ENCODE assay signal across 19 cellular contexts in the genomic region with DNA sequence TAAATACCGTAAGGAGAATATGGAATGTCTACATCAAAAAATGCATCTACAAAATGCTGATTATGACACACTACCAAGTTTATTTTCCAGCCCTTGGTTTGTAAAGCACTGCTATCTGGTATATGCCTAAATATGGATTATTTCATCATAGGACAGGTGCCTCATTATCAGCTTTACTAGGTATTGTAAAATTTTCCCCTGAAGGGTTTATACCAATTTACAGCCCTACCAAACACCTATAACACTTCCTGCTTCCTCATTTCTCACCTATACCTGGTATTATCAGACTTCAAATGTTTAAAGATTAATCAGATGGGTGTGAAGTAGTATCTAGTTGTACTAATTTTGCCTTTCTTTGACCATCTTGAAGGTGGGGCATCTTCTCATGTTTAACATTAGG. TPM values are rescaled to one million over a fixed set of nuclear protein-coding genes. Genes with fewer than 3 reads are reported as not detected.
DNase-seq lines count a peak whose midpoint lies in the region; ATAC-seq, FAIRE-seq and TF ChIP-seq lines count a peak whose summit lies in the region.
"Had no signal": no experiment of that assay in that cellular context is flagged by ENCODE, and none has a peak within 500 bp of the region (broad histone marks: within the 10 kb centered on the region; RNA-seq: fewer than 3 reads in every experiment).

No MANE protein-coding gene starts in this region.

- intact Hi-C loops in activated B cell treated with CpG ODN at 0.5 μM for 24 hours (cut with micrococcal nuclease), result loop anchor here (10.0 kb wide), 1 partner anchor 122 kb away; the partner anchor contains the start of gene RNF103

- no peaks in the 10 kb centered on the region for H3K9me1 ChIP-seq in keratinocyte (ENCODE audit: control insufficient read depth, extremely low read depth, insufficient read depth, low read length)

- POLR2A ChIA-PET in activated B cell treated with CpG ODN at 0.5 μM for 24 hours (lab: Charles Lee), result no interaction called here

- DNase-seq in GM23338 (ENCODE audit: low spot score) (no peak), activated B cell treated with CpG ODN at 0.5 μM for 24 hours (no peak), keratinocyte (ENCODE audit: low read depth, low spot score) (no peak), smooth muscle cell (lab: John Stamatoyannopoulos, UW; ENCODE audit: unreplicated experiment) (no peak), AG08395 (ENCODE audit: low spot score) (no peak)
- no peak for DNase-seq in stimulated activated CD4-positive, alpha-beta T cell treated with anti-CD3 and anti-CD28 coated beads, Interleukin-1b, Interleukin-23, amount 100 ng/mL, for 48 hours
- DNase-seq: activated CD8-positive, alpha-beta memory T cell treated with anti-CD3 and anti-CD28 coated beads for 24 hours; aorta; GDM1; hypothalamus; kidney glomerular epithelial cell; NCI-H1092 treated with DMSO at 0.1 percent for 48 hours; right lobe of liver; T-helper 2 cell had no signal

- H3K9ac ChIP-seq in keratinocyte (ENCODE audit: control insufficient read depth, extremely low read depth, insufficient read depth, low read length) (no peak overlapping the region), smooth muscle cell (ENCODE audit: low read depth) (no peak overlapping the region)
- H3K9ac ChIP-seq: BLaER1 had no signal

- ATAC-seq in GM23338 (no peak), activated B cell treated with CpG ODN at 0.5 μM for 24 hours (ENCODE audit: low read depth) (no peak), HG03139 (IDR thresholded peaks at IDR 0.05; ENCODE audit: unreplicated experiment) (no peak)
- ATAC-seq: activated T-helper 17 cell treated with anti-CD3 and anti-CD28 coated beads, Interleukin-2, amount 50 U/mL, for 72 hours; GM12878; right lobe of liver had no signal

- peaks cover 43% of the 10 kb centered on the region for H3K36me3 Mint-ChIP-seq in GM23338 (ENCODE audit: low read depth)
- peaks cover 59% of the 10 kb centered on the region for H3K36me3 Mint-ChIP-seq in activated B cell treated with CpG ODN at 0.5 μM for 24 hours (ENCODE audit: low read depth)

- H3F3A ChIP-seq in GM23338 (replicated peaks; ENCODE audit: low read depth), result no peaks in the 10 kb centered on the region
- no peaks in the 10 kb centered on the region for H3F3A ChIP-seq in smooth muscle cell (ENCODE audit: low read depth)

- H3K4me1 Mint-ChIP-seq in GM23338 (peaks cover 16% of the 10 kb centered on the region), activated B cell treated with CpG ODN at 0.5 μM for 24 hours (peaks cover 49% of the 10 kb centered on the region)

- H3K9me3 Mint-ChIP-seq in GM23338 (peaks cover 11% of the 10 kb centered on the region), activated B cell treated with CpG ODN at 0.5 μM for 24 hours (peaks cover 9% of the 10 kb centered on the region)
- H3K9me3 Mint-ChIP-seq: activated T-helper 17 cell treated with anti-CD3 and anti-CD28 coated beads, Interleukin-2, amount 50 U/mL, for 72 hours had no signal

- WGBS in smooth muscle cell (ENCODE audit: low lambda C conversion rate), result 90% methylated on average over 1 of the region's 1 CpG

- peaks cover 9% of the 10 kb centered on the region; the same call in 1 of the 2 replicates for H3K4me1 ChIP-seq in GM23338 (ENCODE audit: insufficient read depth)
- H3K4me1 ChIP-seq in keratinocyte (ENCODE audit: control insufficient read depth, extremely low read depth, insufficient read depth, low read length), result peaks cover 9% of the 10 kb centered on the region
- H3K4me1 ChIP-seq in smooth muscle cell (ENCODE audit: low read depth), result peaks cover 5% of the 10 kb centered on the region
- H3K4me1 ChIP-seq: BLaER1, right lobe of liver, SJSA1 had no signal

- H2AFZ ChIP-seq in GM23338, result no peak overlapping the region
- H2AFZ ChIP-seq in keratinocyte (ENCODE audit: control insufficient read depth, low read length), result no peak overlapping the region
- no peak overlapping the region for H2AFZ ChIP-seq in smooth muscle cell (ENCODE audit: low read depth)

- H3K9me2 ChIP-seq in GM23338 (ENCODE audit: insufficient read depth), result no peaks in the 10 kb centered on the region

- H3K4me3 Mint-ChIP-seq in GM23338, result no peak overlapping the region
- no peak overlapping the region for H3K4me3 Mint-ChIP-seq in activated B cell treated with CpG ODN at 0.5 μM for 24 hours
- H3K4me3 Mint-ChIP-seq: activated T-helper 17 cell treated with anti-CD3 and anti-CD28 coated beads, Interleukin-2, amount 50 U/mL, for 72 hours had no signal

- H3K27me3 ChIP-seq in GM23338 (ENCODE audit: insufficient read depth) (no peaks in the 10 kb centered on the region), keratinocyte (ENCODE audit: control insufficient read depth, extremely low read depth, insufficient read depth, low read length) (no peaks in the 10 kb centered on the region), smooth muscle cell (ENCODE audit: low read depth) (no peaks in the 10 kb centered on the region)
- H3K27me3 ChIP-seq: BLaER1, right lobe of liver, SJSA1 had no signal

- H3K27ac Mint-ChIP-seq in GM23338 (peak overlapping the region; percentile 66), activated B cell treated with CpG ODN at 0.5 μM for 24 hours (peak overlapping the region; percentile 65)
- H3K27ac Mint-ChIP-seq: activated T-helper 17 cell treated with anti-CD3 and anti-CD28 coated beads, Interleukin-2, amount 50 U/mL, for 72 hours had no signal

- H3K9me3 ChIP-seq in keratinocyte (ENCODE audit: control insufficient read depth, low read depth, low read length), result peaks cover 2% of the 10 kb centered on the region
- H3K9me3 ChIP-seq in smooth muscle cell (replicated peaks; ENCODE audit: low read depth), result peaks cover 8% of the 10 kb centered on the region
- H3K9me3 ChIP-seq: right lobe of liver, SJSA1 had no signal

- peaks cover 88% of the 10 kb centered on the region for H3K79me2 ChIP-seq in GM23338 (replicated peaks; ENCODE audit: insufficient read depth)
- peaks cover 36% of the 10 kb centered on the region for H3K79me2 ChIP-seq in keratinocyte (ENCODE audit: control insufficient read depth, insufficient read depth, low read length)
- H3K79me2 ChIP-seq in smooth muscle cell (ENCODE audit: low read depth), result peaks cover 41% of the 10 kb centered on the region

- dilution Hi-C loops in keratinocyte (cut with MboI; ENCODE audit: extremely low pct_ligation_motif_present, low sequenced_read_pairs), result no loop called here

- H3K4me2 ChIP-seq in GM23338, result no peak overlapping the region
- no peak overlapping the region for H3K4me2 ChIP-seq in keratinocyte (ENCODE audit: control insufficient read depth, extremely low read depth, insufficient read depth, low read depth, low read length)
- H3K4me2 ChIP-seq in smooth muscle cell, result no peak overlapping the region
- H3K4me2 ChIP-seq: BLaER1 had no signal

- TF ChIP-seq CTCF in GM23338 (conservative IDR thresholded peaks at IDR 0.05; ENCODE audit: low read depth in 2 of 2) (no peak), activated B cell treated with CpG ODN at 0.5 μM for 24 hours (IDR thresholded peaks at IDR 0.05) (no peak), keratinocyte (optimal IDR thresholded peaks at IDR 0.05 in 1 of 3, IDR thresholded peaks at IDR 0.05 in 1 of 3, conservative IDR thresholded peaks at IDR 0.05 in 1 of 3; ENCODE audit: extremely low read depth in 1 of 3, insufficient read depth in 2 of 3, low read length in 3 of 3) (no peak), smooth muscle cell (IDR thresholded peaks at IDR 0.05; ENCODE audit: borderline replicate concordance, insufficient read depth, poor library complexity, severe bottlenecking) (no peak)

- no peak overlapping the region for H3K4me3 ChIP-seq in GM23338
- H3K4me3 ChIP-seq in keratinocyte (ENCODE audit: control insufficient read depth in 2 of 3, extremely low read depth in 1 of 3, insufficient read depth in 2 of 3, low read depth in 1 of 3, low read length in 3 of 3), result no peak overlapping the region
- no peak overlapping the region for H3K4me3 ChIP-seq in smooth muscle cell
- H3K4me3 ChIP-seq: BLaER1, GM12878, right lobe of liver, SJSA1 had no signal

- peaks cover 22% of the 10 kb centered on the region for H4K20me1 ChIP-seq in GM23338 (replicated peaks; ENCODE audit: insufficient read depth)
- no peaks in the 10 kb centered on the region for H4K20me1 ChIP-seq in keratinocyte (ENCODE audit: control insufficient read depth, extremely low read depth, insufficient read depth, low read length)
- peaks cover 7% of the 10 kb centered on the region for H4K20me1 ChIP-seq in smooth muscle cell (ENCODE audit: low read depth)

- H3K27me3 Mint-ChIP-seq in GM23338 (ENCODE audit: insufficient read depth, low read depth, poor library complexity), result peaks cover 3% of the 10 kb centered on the region
- H3K27me3 Mint-ChIP-seq in activated B cell treated with CpG ODN at 0.5 μM for 24 hours, result no peaks in the 10 kb centered on the region
- H3K27me3 Mint-ChIP-seq: activated T-helper 17 cell treated with anti-CD3 and anti-CD28 coated beads, Interleukin-2, amount 50 U/mL, for 72 hours had no signal

- no peak for FAIRE-seq in keratinocyte (lab: Jason Lieb, UNC)
- FAIRE-seq: GM12878 had no signal

- H3K27ac ChIP-seq in GM23338 (ENCODE audit: low read depth), result no peak overlapping the region
- peak overlapping the region; percentile 86 for H3K27ac ChIP-seq in keratinocyte (ENCODE audit: control insufficient read depth, insufficient read depth, low read length)
- H3K27ac ChIP-seq in smooth muscle cell (ENCODE audit: low read depth), result peak overlapping the region; percentile 55
- H3K27ac ChIP-seq: BLaER1, right lobe of liver, SJSA1 had no signal

- CTCF ChIA-PET in activated B cell treated with CpG ODN at 0.5 μM for 24 hours (lab: Charles Lee), result interaction anchor here (1.0 to 1.6 kb wide), 2 partner anchors 16 kb away, joined by 3 to 4 read pairs; no protein-coding TSS in a partner anchor

- H3K36me3 ChIP-seq in GM23338 (ENCODE audit: insufficient read depth), result 0 out of 2 replicates have a peak, but pooled peaks cover 5% of the 10 kb centered on the region
- peaks cover 0 to 3% of the 10 kb centered on the region in 2 experiments for H3K36me3 ChIP-seq in keratinocyte (ENCODE audit: control insufficient read depth in 2 of 2, extremely low read depth in 1 of 2, insufficient read depth in 2 of 2, low read length in 2 of 2)
- H3K36me3 ChIP-seq in smooth muscle cell (ENCODE audit: low read depth), result peaks cover 3% of the 10 kb centered on the region
- H3K36me3 ChIP-seq: SJSA1 had no signal

RNA-seq across cellular contexts. Expression of gene RMND5A, which starts 26.8 kb away (rescaled TPM):
- total RNA-seq in GM23338 (2014; rRNA removed; shearing (Covaris generic)), result 79.8 and 87.9 TPM in 2 replicates
- polyA plus RNA-seq in GM23338 (2016; fragmentation: Nextera tagmentation; extraction: Ambion mirVana) (18.6 and 24.0 TPM in 2 replicates), keratinocyte (19.0 to 26.0 TPM (median 24.7 TPM) in 3 replicates), smooth muscle cell (6.0 and 6.9 TPM in 2 replicates)
- total RNA-seq in activated B cell treated with CpG ODN at 0.5 μM for 24 hours (26.0 and 26.9 TPM in 2 replicates), smooth muscle cell (21.8 and 26.8 TPM in 2 replicates)
- polyA plus RNA-seq in keratinocyte (2011; ENCODE audit: low read depth), result 42.2 TPM
- polyA plus RNA-seq in keratinocyte (2011; cell fraction: cytosol; rRNA removed), result 18.2 and 25.5 TPM in 2 replicates
- 19.3 and 22.4 TPM in 2 replicates for polyA plus RNA-seq in keratinocyte (2011; cell fraction: nucleus; rRNA removed)
- 13.9 and 21.9 TPM in 2 replicates for polyA plus RNA-seq in keratinocyte (2012; ENCODE audit: low replicate concordance)
- 41.9 to 51.4 TPM (median 51.0 TPM) in 3 replicates for polyA minus RNA-seq in keratinocyte
- 37.6 TPM for polyA minus RNA-seq in keratinocyte (2011; cell fraction: cytosol; rRNA and poly(A)+ RNA removed)
- polyA minus RNA-seq in keratinocyte (2011; cell fraction: nucleus; rRNA and poly(A)+ RNA removed), result 28.3 and 63.0 TPM in 2 replicates

RNA-seq across cellular contexts. Expression of gene CD8A, which starts 43.8 kb away (rescaled TPM):
- total RNA-seq in GM23338 (2014; rRNA removed; shearing (Covaris generic)), result 0.24 and 0.54 TPM in 2 replicates
- polyA plus RNA-seq in GM23338 (2016; fragmentation: Nextera tagmentation; extraction: Ambion mirVana) (0.12 and 0.19 TPM in 2 replicates), keratinocyte (0.02 to 0.19 TPM (median 0.10 TPM) in 3 replicates), smooth muscle cell (0.40 TPM in 1 of 2 replicates, not detected in the other)
- total RNA-seq in activated B cell treated with CpG ODN at 0.5 μM for 24 hours (0.18 and 0.24 TPM in 2 replicates), smooth muscle cell (not detected in 2 replicates)
- not detected for polyA plus RNA-seq in keratinocyte (2011; ENCODE audit: low read depth)
- 0.13 and 0.23 TPM in 2 replicates for polyA plus RNA-seq in keratinocyte (2011; cell fraction: cytosol; rRNA removed)
- 0.14 and 0.40 TPM in 2 replicates for polyA plus RNA-seq in keratinocyte (2011; cell fraction: nucleus; rRNA removed)
- 0.08 and 0.09 TPM in 2 replicates for polyA plus RNA-seq in keratinocyte (2012; ENCODE audit: low replicate concordance)
- polyA minus RNA-seq in keratinocyte, result not detected in 3 replicates
- polyA minus RNA-seq in keratinocyte (2011; cell fraction: cytosol; rRNA and poly(A)+ RNA removed), result not detected
- not detected in 2 replicates for polyA minus RNA-seq in keratinocyte (2011; cell fraction: nucleus; rRNA and poly(A)+ RNA removed)
- total RNA-seq: SJSA1 had no signal
